ENCODE assay signal across 2 cellular contexts in the genomic region with DNA sequence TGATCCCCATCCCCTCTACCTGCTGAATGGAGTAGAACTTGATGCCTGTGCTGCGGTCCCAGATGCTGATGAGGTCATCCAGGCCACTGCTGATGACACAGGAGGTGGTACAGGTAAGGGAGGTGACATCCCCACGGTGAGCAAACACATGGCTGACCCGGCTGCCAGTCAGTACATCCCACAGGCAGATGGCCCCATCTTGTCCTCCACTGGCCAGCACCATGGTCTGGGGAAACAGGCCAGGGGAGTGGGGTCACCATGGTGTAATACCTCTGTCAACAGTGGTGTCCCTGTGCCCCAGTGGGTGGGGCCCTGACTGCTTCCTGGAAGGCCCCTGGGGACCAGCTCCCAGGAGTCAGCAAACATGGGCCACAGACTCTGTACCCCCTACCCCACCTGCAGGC.
TF ChIP-seq lines count a peak whose summit lies in the region.

No MANE protein-coding gene starts in this region.

TF ChIP-seq in GM23338, 12 proteins besides CTCF, POLR2A, EP300 and RAD21:
- TF ChIP-seq ZNF331 (CRISPR knock-in tag; IDR thresholded peaks at IDR 0.05; ENCODE audit: low read depth) (no peak), POLR2AphosphoS5 (IDR thresholded peaks at IDR 0.05; ENCODE audit: low read depth) (peak; percentile 33; the same call in 1 of the 2 replicates)

TF ChIP-seq in K562, 482 proteins besides CTCF, POLR2A, EP300 and RAD21:
- TF ChIP-seq USF1 (CRISPR knock-in tag; IDR thresholded peaks at IDR 0.05) (no peak), ZNF79 (CRISPR knock-in tag; IDR thresholded peaks at IDR 0.05; ENCODE audit: low read depth) (no peak), CREB1 (IDR thresholded peaks at IDR 0.05) (peak; percentile 43; the same call in 1 of the 2 replicates), CREB1 (CRISPR knock-in tag; IDR thresholded peaks at IDR 0.05) (no peak), TAL1 (IDR thresholded peaks at IDR 0.05) (no peak), ZNF707 (CRISPR knock-in tag; conservative IDR thresholded peaks at IDR 0.05) (no peak), PML (IDR thresholded peaks at IDR 0.05; ENCODE audit: low read length) (peak; percentile 22; the same call in 1 of the 2 replicates), PURB (CRISPR knock-in tag; IDR thresholded peaks at IDR 0.05; ENCODE audit: low read depth) (no peak), SIRT6 (IDR thresholded peaks at IDR 0.05; ENCODE audit: low read depth, low read length) (no peak), POLR2AphosphoS5 (IDR thresholded peaks at IDR 0.05; ENCODE audit: control insufficient read depth, insufficient read depth, low read depth, low read length) (peak; percentile 11; the same call in 1 of the 2 replicates), CREM (IDR thresholded peaks at IDR 0.05; ENCODE audit: low read depth) (peak; percentile 50; the same call in 1 of the 2 replicates), TAF15 (IDR thresholded peaks at IDR 0.05; ENCODE audit: low read depth, low read length) (no peak), POLR2G (IDR thresholded peaks at IDR 0.05; ENCODE audit: low read depth, low read length) (peak; percentile 23; the same call in 1 of the 2 replicates)
